Comparison of ENCODE assay signal across 8 cellular contexts in the genomic region with DNA sequence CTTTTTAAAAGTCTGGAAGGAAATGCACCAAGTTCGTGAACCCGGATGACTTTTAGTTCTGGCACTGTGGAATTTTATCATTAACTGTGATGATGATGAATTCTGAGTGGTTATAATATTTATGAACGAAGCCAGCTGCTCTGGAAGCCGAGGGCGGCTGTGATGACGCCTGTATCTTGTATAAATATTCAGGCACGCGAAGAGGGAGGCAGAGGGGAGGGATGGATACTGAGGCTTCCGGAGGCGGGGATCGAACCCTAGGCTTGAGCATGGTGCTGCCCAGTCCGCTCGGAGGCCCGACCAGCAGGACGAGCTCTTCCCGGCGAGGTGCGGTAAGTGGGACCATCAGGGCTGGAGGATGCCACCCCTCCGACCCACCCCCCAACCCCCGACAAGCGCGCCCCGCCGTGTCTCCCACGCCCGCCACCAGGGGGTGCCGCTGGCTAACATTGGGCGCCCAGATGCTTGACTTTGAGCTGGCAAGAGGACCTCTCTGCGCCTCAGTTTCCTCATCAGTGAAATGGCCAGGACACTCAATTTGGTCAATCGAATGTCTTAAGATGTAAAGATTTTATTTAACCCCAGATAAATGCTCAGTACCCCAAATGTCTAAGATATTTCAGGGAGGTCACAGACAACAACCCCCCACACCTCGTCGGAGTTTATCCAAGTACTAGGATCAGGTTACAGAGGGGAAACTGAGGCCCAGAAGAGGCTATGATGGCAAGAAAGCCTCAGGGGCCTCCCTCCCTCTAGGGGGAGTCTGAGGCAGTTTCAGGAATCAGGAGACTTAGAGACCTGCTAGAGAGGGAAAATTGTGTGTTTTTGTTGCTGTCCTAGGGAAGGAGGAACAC. TPM values are rescaled to one million over a fixed set of nuclear protein-coding genes. Genes with fewer than 3 reads are reported as not detected.
A peak's percentile ranks its signal among the peaks of the same experiment; 100 is the strongest.
DNase-seq lines count a peak whose midpoint lies in the region; ATAC-seq and TF ChIP-seq lines count a peak whose summit lies in the region.

No MANE protein-coding gene starts in this region.

- no peaks in the 10 kb centered on the region for H4K20me1 ChIP-seq in DND-41 (ENCODE audit: insufficient read depth, low read length)

- H3K36me3 Mint-ChIP-seq in activated CD8-positive, alpha-beta memory T cell treated with anti-CD3 and anti-CD28 coated beads, Interleukin-2, amount 10 ng/mL, durations not matched to agents 7 days and 5 days: no peaks in the 10 kb centered on the region
- no peaks in the 10 kb centered on the region for H3K36me3 Mint-ChIP-seq in glutamatergic neuron (ENCODE audit: unreplicated experiment)

- no peaks in the 10 kb centered on the region for H3K9me3 ChIP-seq in DND-41 (ENCODE audit: insufficient read depth, low read length, severe bottlenecking)

- no peak for ATAC-seq in DND-41 (ENCODE audit: insufficient read depth, low read depth)
- ATAC-seq in activated CD8-positive, alpha-beta memory T cell treated with anti-CD3 and anti-CD28 coated beads, Interleukin-2, amount 10 ng/mL, durations not matched to agents 7 days and 5 days: no peak
- no peak for ATAC-seq in sciatic nerve
- ATAC-seq in GM18519 (IDR thresholded peaks at IDR 0.05; ENCODE audit: low FRiP score, unreplicated experiment): no peak

- intact Hi-C loops in sciatic nerve (cut with DNase I): no loop called here

- no peak overlapping the region for H3K9ac ChIP-seq in DND-41 (ENCODE audit: low read depth, low read length)

- peak; percentile 65 for TF ChIP-seq CTCF in DND-41 (IDR thresholded peaks at IDR 0.05; ENCODE audit: borderline replicate concordance, extremely low read depth, low read length, poor library complexity, severe bottlenecking)
- peak; percentile 67 for TF ChIP-seq CTCF in LNCaP clone FGC (IDR thresholded peaks at IDR 0.05; ENCODE audit: control insufficient read depth, extremely low read depth, insufficient read depth)
- TF ChIP-seq CTCF in glutamatergic neuron (IDR thresholded peaks at IDR 0.05; ENCODE audit: partially characterized antibody, unreplicated experiment): peak; percentile 80

- no peak overlapping the region for H3K4me3 Mint-ChIP-seq in activated CD8-positive, alpha-beta memory T cell treated with anti-CD3 and anti-CD28 coated beads, Interleukin-2, amount 10 ng/mL, durations not matched to agents 7 days and 5 days
- no peak overlapping the region for H3K4me3 Mint-ChIP-seq in glutamatergic neuron (ENCODE audit: unreplicated experiment)

- H3K79me2 ChIP-seq in DND-41 (ENCODE audit: insufficient read depth, low read length): 0 out of 2 replicates have a peak, but pooled peaks cover under 1% of the 10 kb centered on the region

- no peak overlapping the region for H2AFZ ChIP-seq in DND-41 (ENCODE audit: low read depth, low read length)

- no peaks in the 10 kb centered on the region for H3K9me3 Mint-ChIP-seq in activated CD8-positive, alpha-beta memory T cell treated with anti-CD3 and anti-CD28 coated beads, Interleukin-2, amount 10 ng/mL, durations not matched to agents 7 days and 5 days (ENCODE audit: low read depth)
- peaks cover 2% of the 10 kb centered on the region for H3K9me3 Mint-ChIP-seq in glutamatergic neuron (ENCODE audit: unreplicated experiment)

- DNase-seq in DND-41 (peak; percentile 55), LNCaP clone FGC (ENCODE audit: low read depth) (no peak), glutamatergic neuron (peak; percentile 65), SIG-M5 (lab: John Stamatoyannopoulos, UW) (no peak), sciatic nerve (ENCODE audit: low spot score) (no peak)
- peak; percentile 59 for DNase-seq in activated CD8-positive, alpha-beta memory T cell treated with anti-CD3 and anti-CD28 coated beads, Interleukin-2, amount 10 ng/mL, durations not matched to agents 7 days and 5 days
- DNase-seq in stimulated activated CD4-positive, alpha-beta T cell treated with anti-CD3 and anti-CD28 coated beads, Interleukin-2, amount 100 ng/mL, for 24 hours: peak; percentile 70

- H3K27me3 Mint-ChIP-seq in activated CD8-positive, alpha-beta memory T cell treated with anti-CD3 and anti-CD28 coated beads, Interleukin-2, amount 10 ng/mL, durations not matched to agents 7 days and 5 days: peaks cover 7% of the 10 kb centered on the region
- H3K27me3 Mint-ChIP-seq in glutamatergic neuron (ENCODE audit: unreplicated experiment): peaks cover 3% of the 10 kb centered on the region

- CTCF ChIA-PET in activated CD8-positive, alpha-beta memory T cell treated with anti-CD3 and anti-CD28 coated beads, Interleukin-2, amount 10 ng/mL, durations not matched to agents 7 days and 5 days (lab: Charles Lee): interaction anchor here (0.6 to 9.9 kb wide), 14 partner anchors 16 to 206 kb away, joined by 3 to 166 read pairs (median 4); a partner anchor contains a TSS

- no peak overlapping the region for H3K4me3 ChIP-seq in DND-41 (ENCODE audit: low read depth in 1 of 2, low read length in 2 of 2)
- H3K4me3 ChIP-seq in LNCaP clone FGC (ENCODE audit: low read depth, low read length): no peak overlapping the region

- H3K36me3 ChIP-seq in DND-41 (ENCODE audit: insufficient read depth, low read length): no peaks in the 10 kb centered on the region

- peaks cover 22% of the 10 kb centered on the region for H3K4me1 ChIP-seq in DND-41 (ENCODE audit: insufficient read depth, low read length)

- H3K27me3 ChIP-seq in DND-41 (ENCODE audit: insufficient read depth, low read length, poor library complexity): no peaks in the 10 kb centered on the region

- no peak overlapping the region for H3K27ac Mint-ChIP-seq in activated CD8-positive, alpha-beta memory T cell treated with anti-CD3 and anti-CD28 coated beads, Interleukin-2, amount 10 ng/mL, durations not matched to agents 7 days and 5 days
- no peak overlapping the region for H3K27ac Mint-ChIP-seq in glutamatergic neuron (ENCODE audit: unreplicated experiment)

- no peak overlapping the region for H3K27ac ChIP-seq in DND-41 (ENCODE audit: low read length)

- H3K4me1 Mint-ChIP-seq in activated CD8-positive, alpha-beta memory T cell treated with anti-CD3 and anti-CD28 coated beads, Interleukin-2, amount 10 ng/mL, durations not matched to agents 7 days and 5 days: peaks cover 6% of the 10 kb centered on the region
- H3K4me1 Mint-ChIP-seq in glutamatergic neuron (ENCODE audit: low read depth, unreplicated experiment): peaks cover under 1% of the 10 kb centered on the region

- H3K4me2 ChIP-seq in DND-41 (ENCODE audit: insufficient read depth, low read length): no peak overlapping the region

RNA-seq across cellular contexts. Expression of a gene that starts 4.5 kb away (rescaled TPM):
- 1 to 10 TPM; 3.5 to 3.7 TPM for total RNA-seq in activated CD8-positive, alpha-beta memory T cell treated with anti-CD3 and anti-CD28 coated beads, Interleukin-2, amount 10 ng/mL, durations not matched to agents 7 days and 5 days
- total RNA-seq in glutamatergic neuron (ENCODE audit: unreplicated experiment) (77.4 TPM), sciatic nerve (2.9 TPM)

RNA-seq across cellular contexts. Expression of a gene that starts 15.3 kb away (rescaled TPM):
- total RNA-seq in activated CD8-positive, alpha-beta memory T cell treated with anti-CD3 and anti-CD28 coated beads, Interleukin-2, amount 10 ng/mL, durations not matched to agents 7 days and 5 days: 10 to 100 TPM in 1 of 2 experiments, 1 to 10 TPM in 1; 8.2 to 12.9 TPM
- total RNA-seq in glutamatergic neuron (ENCODE audit: unreplicated experiment) (17.9 TPM), sciatic nerve (9.2 TPM)

RNA-seq across cellular contexts. Expression of a gene that starts 17.9 kb away (rescaled TPM):
- total RNA-seq in activated CD8-positive, alpha-beta memory T cell treated with anti-CD3 and anti-CD28 coated beads, Interleukin-2, amount 10 ng/mL, durations not matched to agents 7 days and 5 days: under 1 TPM; 0.14 to 0.23 TPM
- 69.8 TPM for total RNA-seq in glutamatergic neuron (ENCODE audit: unreplicated experiment)
- total RNA-seq in sciatic nerve: 2.1 TPM

RNA-seq across cellular contexts. Expression of a gene that starts 34.7 kb away (rescaled TPM):
- 10 to 100 TPM; 57.1 to 66.2 TPM for total RNA-seq in activated CD8-positive, alpha-beta memory T cell treated with anti-CD3 and anti-CD28 coated beads, Interleukin-2, amount 10 ng/mL, durations not matched to agents 7 days and 5 days
- total RNA-seq in glutamatergic neuron (ENCODE audit: unreplicated experiment): 0.76 TPM
- total RNA-seq in sciatic nerve: 82.2 TPM

RNA-seq across cellular contexts. Expression of a gene that starts 55.4 kb away (rescaled TPM):
- total RNA-seq in activated CD8-positive, alpha-beta memory T cell treated with anti-CD3 and anti-CD28 coated beads, Interleukin-2, amount 10 ng/mL, durations not matched to agents 7 days and 5 days: 10 to 100 TPM in 1 of 2 experiments, 1 to 10 TPM in 1; 8.0 to 11.2 TPM
- total RNA-seq in glutamatergic neuron (ENCODE audit: unreplicated experiment) (36.4 TPM), sciatic nerve (19.5 TPM)

Comparison
In these comparisons a context has a peak if more than half of its experiments do, and no peak if none do; other contexts are left out.
1. DNase-seq: peak in DND-41 (single experiment), activated CD8-positive, alpha-beta memory T cell treated with anti-CD3 and anti-CD28 coated beads, Interleukin-2, amount 10 ng/mL, durations not matched to agents 7 days and 5 days (single experiment), glutamatergic neuron (single experiment) and stimulated activated CD4-positive, alpha-beta T cell treated with anti-CD3 and anti-CD28 coated beads, Interleukin-2, amount 100 ng/mL, for 24 hours (2 of 2); none in LNCaP clone FGC (single experiment), SIG-M5 (single experiment) and sciatic nerve (single experiment).
2. RNA of a gene that starts 4.5 kb away (total RNA-seq): 77.4 TPM in glutamatergic neuron (single experiment); 3.5 to 3.7 TPM in activated CD8-positive, alpha-beta memory T cell treated with anti-CD3 and anti-CD28 coated beads, Interleukin-2, amount 10 ng/mL, durations not matched to agents 7 days and 5 days and 2.9 TPM in sciatic nerve (single experiment); every median in the first group is over 10 times any median in the second.
3. RNA of a gene that starts 17.9 kb away (total RNA-seq): 69.8 TPM in glutamatergic neuron (single experiment); 2.1 TPM in sciatic nerve (single experiment) and 0.14 to 0.23 TPM in activated CD8-positive, alpha-beta memory T cell treated with anti-CD3 and anti-CD28 coated beads, Interleukin-2, amount 10 ng/mL, durations not matched to agents 7 days and 5 days; every median in the first group is over 10 times any median in the second.
4. Peak in every context shown above with its lines, with median percentiles within 50 percentile points of each other: CTCF ChIP-seq.